Comparison of ENCODE assay signal across 23 cellular contexts in genomic region chr21:38165466-38166213, GRCh38.
A peak's percentile ranks its signal among the peaks of the same experiment; 100 is the strongest.
DNase-seq lines count a peak whose midpoint lies in the region; ATAC-seq and TF ChIP-seq lines count a peak whose summit lies in the region.
"Had no signal": no experiment of that assay in that cellular context is flagged by ENCODE, and none has a peak within 500 bp of the region (broad histone marks: within the 10 kb centered on the region; RNA-seq: fewer than 3 reads in every experiment).

No MANE protein-coding gene starts in this region.

- peak; percentile 66 for DNase-seq in GM04504 (ENCODE audit: low read depth)
- peak; percentile 71 for DNase-seq in RPMI7951 (ENCODE audit: low read depth)
- DNase-seq in esophagus muscularis mucosa (ENCODE audit: extremely low spot score), result peak; percentile 79
- no peak for DNase-seq in neuronal stem cell (ENCODE audit: low spot score)
- DNase-seq in stimulated activated CD4-positive, alpha-beta T cell treated with anti-CD3 and anti-CD28 coated beads, Interleukin-15, amount 100 ng/mL, for 24 hours, result no peak
- no peak for DNase-seq in foreskin keratinocyte
- DNase-seq in sciatic nerve (ENCODE audit: low spot score), result no peak
- DNase-seq: activated CD8-positive, alpha-beta memory T cell treated with anti-CD3 and anti-CD28 coated beads, Interleukin-2, amount 10 ng/mL, durations not matched to agents 7 days and 5 days; GOT3; hypothalamus; NCI-H2029; NCI-H82; PC-3; SJCRH30; stimulated activated naive CD4-positive, alpha-beta T cell; T-helper 9 cell had no signal

- no peak overlapping the region for H3K14ac ChIP-seq in neuronal stem cell (ENCODE audit: low read length)

- no peak overlapping the region for H3K4me2 ChIP-seq in neuronal stem cell (ENCODE audit: insufficient read depth, low read length, poor library complexity, severe bottlenecking)
- H3K4me2 ChIP-seq: BLaER1 treated with 17β-estradiol and CSF1 and Interleukin-3, amounts not matched to agents 10 nM and 100 nM had no signal

- H2BK120ac ChIP-seq in neuronal stem cell (ENCODE audit: low read depth, low read length), result no peak overlapping the region

- no peak overlapping the region for H4K8ac ChIP-seq in neuronal stem cell (ENCODE audit: low read depth, low read length)

- no peak for TF ChIP-seq EP300 in esophagus muscularis mucosa (IDR thresholded peaks at IDR 0.05)

- intact Hi-C loops in esophagus muscularis mucosa (cut with DNase I) (no loop called here), sciatic nerve (cut with DNase I) (no loop called here)

- H3K4me3 ChIP-seq in esophagus muscularis mucosa, result no peak overlapping the region
- H3K4me3 ChIP-seq in neuronal stem cell (ENCODE audit: low read length in 2 of 2), result no peak overlapping the region
- H3K4me3 ChIP-seq: BLaER1 treated with 17β-estradiol and CSF1 and Interleukin-3, amounts not matched to agents 10 nM and 100 nM; breast epithelium; SJCRH30; thyroid gland had no signal

- H3K4ac ChIP-seq in neuronal stem cell (ENCODE audit: low read length), result no peak overlapping the region

- no peak overlapping the region for H2AK5ac ChIP-seq in neuronal stem cell (ENCODE audit: low read depth, low read length)

- ATAC-seq in foreskin keratinocyte (no peak), sciatic nerve (no peak)
- ATAC-seq: activated CD4-positive, CD25-positive, alpha-beta regulatory T cell treated with anti-CD3 and anti-CD28 coated beads, Interleukin-2, amount 50 U/mL, for 24 hours; activated CD8-positive, alpha-beta memory T cell treated with anti-CD3 and anti-CD28 coated beads, Interleukin-2, amount 10 ng/mL, durations not matched to agents 7 days and 5 days; esophagus mucosa; natural killer cell treated with Interleukin-12 subunit alpha and Interleukin-12 subunit beta and Interleukin-15 and Interleukin-18, amount 100 ng/mL, for 72 hours; PC-3 had no signal

- H3K4me1 ChIP-seq in esophagus muscularis mucosa (peaks cover 0 to 3% (median 0%) of the 10 kb centered on the region in 4 donors), neuronal stem cell (ENCODE audit: control insufficient read depth in 2 of 2, insufficient read depth in 1 of 2, low read depth in 1 of 2, low read length in 2 of 2) (peaks cover 0 to 8% of the 10 kb centered on the region in 2 donors), foreskin keratinocyte (no peaks in the 10 kb centered on the region)
- H3K4me1 ChIP-seq: breast epithelium had no signal

- H3K27me3 ChIP-seq in esophagus muscularis mucosa (peaks cover 0 to 15% (median 0%) of the 10 kb centered on the region in 4 donors), neuronal stem cell (ENCODE audit: control insufficient read depth in 3 of 3, insufficient read depth in 3 of 3, low read depth in 1 of 3, low read length in 3 of 3) (no peaks in the 10 kb centered on the region), foreskin keratinocyte (no peaks in the 10 kb centered on the region)
- H3K27me3 ChIP-seq: BLaER1 treated with 17β-estradiol and CSF1 and Interleukin-3, amounts not matched to agents 10 nM and 100 nM; breast epithelium; SJCRH30; thyroid gland had no signal

- no peak overlapping the region for H2BK12ac ChIP-seq in neuronal stem cell (ENCODE audit: low read length)

- H3K23ac ChIP-seq in neuronal stem cell (ENCODE audit: low read depth, low read length, poor library complexity), result no peak overlapping the region

- H2AFZ ChIP-seq in neuronal stem cell (ENCODE audit: low read length), result no peak overlapping the region

- no peak overlapping the region for H4K91ac ChIP-seq in neuronal stem cell (ENCODE audit: low read depth, low read length, poor library complexity)

- no peak for TF ChIP-seq POLR2A in esophagus muscularis mucosa (IDR thresholded peaks at IDR 0.05; ENCODE audit: low read depth)

- H3K18ac ChIP-seq in neuronal stem cell (ENCODE audit: low read length), result no peak overlapping the region

- TF ChIP-seq CTCF in esophagus muscularis mucosa (IDR thresholded peaks at IDR 0.05) (no peak), foreskin keratinocyte (conservative IDR thresholded peaks at IDR 0.05) (no peak)

- H2BK5ac ChIP-seq in neuronal stem cell (ENCODE audit: low read length), result no peak overlapping the region

- H3K79me1 ChIP-seq in neuronal stem cell (ENCODE audit: low read depth, low read length), result no peaks in the 10 kb centered on the region

- no peak overlapping the region for H3K27ac ChIP-seq in esophagus muscularis mucosa (replicated peaks in 1 of 4)
- no peak overlapping the region for H3K27ac ChIP-seq in neuronal stem cell (replicated peaks; ENCODE audit: low read length)
- H3K27ac ChIP-seq in foreskin keratinocyte, result no peak overlapping the region
- H3K27ac ChIP-seq: BLaER1 treated with 17β-estradiol and CSF1 and Interleukin-3, amounts not matched to agents 10 nM and 100 nM; breast epithelium; HL-60; SJCRH30; thyroid gland had no signal

- H3K9me3 ChIP-seq in esophagus muscularis mucosa (no peaks in the 10 kb centered on the region), neuronal stem cell (replicated peaks in 1 of 2; ENCODE audit: control insufficient read depth in 2 of 2, insufficient read depth in 1 of 2, low read depth in 1 of 2, low read length in 2 of 2) (no peaks in the 10 kb centered on the region)
- H3K9me3 ChIP-seq: BLaER1 treated with 17β-estradiol and CSF1 and Interleukin-3, amounts not matched to agents 10 nM and 100 nM; breast epithelium; SJCRH30; thyroid gland had no signal

- WGBS in esophagus muscularis mucosa, result 35% methylated on average over 11 of the region's 11 CpGs
- no CpG with 5 or more reads among the region's 11 CpGs for WGBS in neuronal stem cell (ENCODE audit: extremely low coverage in 2 of 2, insufficient read length in 2 of 2, insufficient replicate concordance in 1 of 2), 2 donors

- peak overlapping the region; percentile 2 for H3K9ac ChIP-seq in neuronal stem cell (ENCODE audit: low read depth, low read length, poor library complexity)
- H3K9ac ChIP-seq: BLaER1 treated with 17β-estradiol and CSF1 and Interleukin-3, amounts not matched to agents 10 nM and 100 nM had no signal

- H3K36me3 ChIP-seq in esophagus muscularis mucosa (no peaks in the 10 kb centered on the region), neuronal stem cell (replicated peaks in 1 of 2; ENCODE audit: control insufficient read depth in 2 of 2, insufficient read depth in 2 of 2, low read length in 2 of 2) (no peaks in the 10 kb centered on the region)
- H3K36me3 ChIP-seq: BLaER1 treated with 17β-estradiol and CSF1 and Interleukin-3, amounts not matched to agents 10 nM and 100 nM; breast epithelium; SJCRH30; thyroid gland had no signal

- no peak overlapping the region for H2BK15ac ChIP-seq in neuronal stem cell (ENCODE audit: low read length)

Comparison
In these comparisons a context has a peak if more than half of its experiments do, and no peak if none do; other contexts are left out.
1. DNase-seq: peak in GM04504 (single experiment), RPMI7951 (single experiment) and esophagus muscularis mucosa (single experiment); none in neuronal stem cell (single experiment), stimulated activated CD4-positive, alpha-beta T cell treated with anti-CD3 and anti-CD28 coated beads, Interleukin-15, amount 100 ng/mL, for 24 hours (single experiment), foreskin keratinocyte (0 of 2) and sciatic nerve (single experiment).